Comparison of ENCODE assay signal across 8 cellular contexts in the genomic region with DNA sequence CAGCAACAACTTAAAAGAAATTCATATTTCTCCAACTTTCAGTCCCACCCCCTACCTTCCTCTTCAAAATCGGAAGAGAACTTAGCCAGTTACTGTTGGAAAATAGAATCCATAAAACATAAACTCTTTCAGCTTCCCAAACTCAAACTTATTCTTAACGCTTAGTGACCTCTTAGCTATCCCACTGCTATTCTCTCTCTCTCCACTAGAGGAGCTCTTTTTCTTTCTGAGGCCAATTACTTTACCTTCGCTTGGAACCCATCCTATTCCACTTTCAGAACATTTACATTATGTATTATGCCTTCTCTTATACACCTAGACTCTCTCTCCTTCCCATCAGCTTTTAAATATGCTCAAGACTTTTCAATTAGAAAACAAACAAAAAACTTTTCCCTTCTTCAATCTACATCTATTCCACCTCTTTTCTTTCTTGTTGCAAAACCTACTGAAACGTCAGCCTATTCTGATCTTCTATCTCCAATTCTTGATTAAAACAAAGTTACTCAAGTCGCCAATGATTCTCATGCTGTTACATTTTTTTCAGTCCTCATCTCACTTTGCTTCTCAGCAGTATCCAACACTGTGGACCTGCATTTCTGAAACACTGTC. TPM values are rescaled to one million over a fixed set of nuclear protein-coding genes. Genes with fewer than 3 reads are reported as not detected.
DNase-seq lines count a peak whose midpoint lies in the region; ATAC-seq and TF ChIP-seq lines count a peak whose summit lies in the region.

No MANE protein-coding gene starts in this region.

- H2AFZ ChIP-seq in Loucy (ENCODE audit: low read length), result peak overlapping the region; percentile 16; the same call in 1 of the 2 replicates

- peak; percentile 96 for TF ChIP-seq CTCF in Loucy (conservative IDR thresholded peaks at IDR 0.05; ENCODE audit: low read length)
- TF ChIP-seq CTCF in WERI-Rb-1 (IDR thresholded peaks at IDR 0.05; ENCODE audit: low read depth, low read length), result peak; percentile 68

- no peaks in the 10 kb centered on the region for H3F3A ChIP-seq in Loucy (ENCODE audit: low read depth)

- no peaks in the 10 kb centered on the region for H3K79me2 ChIP-seq in Loucy (ENCODE audit: insufficient read depth, low read length)

- DNase-seq in AG08396 (ENCODE audit: low spot score) (peak; percentile 43), WERI-Rb-1 (no peak), iPS-NIHi7 (ENCODE audit: extremely low spot score) (peak; percentile 62), mesenteric fat pad (ENCODE audit: low spot score) (no peak), foreskin melanocyte (no peak)
- DNase-seq in effector CD8-positive, alpha-beta T cell (lab: John Stamatoyannopoulos, UW), result no peak

- H3K36me3 ChIP-seq in Loucy (ENCODE audit: insufficient read depth, low read length) (no peaks in the 10 kb centered on the region), WERI-Rb-1 (no peaks in the 10 kb centered on the region)

- H3K4me2 ChIP-seq in Loucy (ENCODE audit: low read depth, low read length, poor library complexity, severe bottlenecking), result no peak overlapping the region

- H3K4me3 ChIP-seq in Loucy (ENCODE audit: low read length, poor library complexity, severe bottlenecking) (no peak overlapping the region), WERI-Rb-1 (ENCODE audit: low read depth, low read length) (no peak overlapping the region)

- no peaks in the 10 kb centered on the region for H3K4me1 ChIP-seq in Loucy (ENCODE audit: insufficient read depth, low read length, poor library complexity, severe bottlenecking)

- H3K9me3 ChIP-seq in Loucy (ENCODE audit: insufficient read depth, low read depth, low read length) (no peaks in the 10 kb centered on the region), WERI-Rb-1 (ENCODE audit: severe bottlenecking) (no peaks in the 10 kb centered on the region)

- no peak overlapping the region for H3K27ac ChIP-seq in WERI-Rb-1

- no peaks in the 10 kb centered on the region for H3K9me2 ChIP-seq in Loucy (replicated peaks; ENCODE audit: low read depth, low read length)

- no peak overlapping the region for H3K9ac ChIP-seq in Loucy (ENCODE audit: low read depth, low read length, poor library complexity, severe bottlenecking)

- no peaks in the 10 kb centered on the region for H4K20me1 ChIP-seq in Loucy (ENCODE audit: insufficient read depth, low read length, poor library complexity, severe bottlenecking)

- H3K27me3 ChIP-seq in Loucy (ENCODE audit: insufficient read depth, low read length, poor library complexity, severe bottlenecking) (no peaks in the 10 kb centered on the region), WERI-Rb-1 (ENCODE audit: insufficient read depth, low read depth, severe bottlenecking) (no peaks in the 10 kb centered on the region)

- peak; percentile 71 for ATAC-seq in GM18858 (IDR thresholded peaks at IDR 0.05; ENCODE audit: unreplicated experiment)

RNA-seq across cellular contexts. Expression of gene GHSR, which starts 13.4 kb away (rescaled TPM):
- not detected for total RNA-seq in mesenteric fat pad

Comparison
In these comparisons a context has a peak if more than half of its experiments do, and no peak if none do; other contexts are left out.
1. DNase-seq: peak in AG08396 (single experiment) and iPS-NIHi7 (single experiment); none in WERI-Rb-1 (single experiment), mesenteric fat pad (single experiment), foreskin melanocyte (single experiment) and effector CD8-positive, alpha-beta T cell (single experiment).